ENCODE assay signal across 11 cellular contexts in genomic region chr2:27737676-27738348, GRCh38. TPM values are rescaled to one million over a fixed set of nuclear protein-coding genes. Genes with fewer than 3 reads are reported as not detected.
DNase-seq lines count a peak whose midpoint lies in the region; ATAC-seq and TF ChIP-seq lines count a peak whose summit lies in the region.
"Had no signal": no experiment of that assay in that cellular context is flagged by ENCODE, and none has a peak within 500 bp of the region (broad histone marks: within the 10 kb centered on the region; RNA-seq: fewer than 3 reads in every experiment).

No MANE protein-coding gene starts in this region.

- intact Hi-C loops in Calu3 (cut with micrococcal nuclease; ENCODE audit: unreplicated experiment) = no loop called here
- intact Hi-C loops in psoas muscle (cut with DNase I) = no loop called here

- no peak overlapping the region for H3K4me3 Mint-ChIP-seq in Calu3 (ENCODE audit: low read depth, unreplicated experiment)
- H3K4me3 Mint-ChIP-seq: activated naive CD4-positive, alpha-beta T cell treated with anti-CD3 and anti-CD28 coated beads for 36 hours had no signal

- no peaks in the 10 kb centered on the region for H3K27me3 Mint-ChIP-seq in Calu3 (ENCODE audit: unreplicated experiment)

- peak overlapping the region; percentile 53 for H3K27ac Mint-ChIP-seq in Calu3 (ENCODE audit: unreplicated experiment)
- H3K27ac Mint-ChIP-seq: activated naive CD4-positive, alpha-beta T cell treated with anti-CD3 and anti-CD28 coated beads for 36 hours had no signal

- H3K27me3 ChIP-seq in RWPE2 (ENCODE audit: insufficient read depth, poor library complexity, severe bottlenecking) (no peaks in the 10 kb centered on the region), psoas muscle (ENCODE audit: insufficient read depth in 3 of 3, low read length in 2 of 3) (no peaks in the 10 kb centered on the region)

- H3K9me3 ChIP-seq in RWPE2 (ENCODE audit: severe bottlenecking) (peaks cover 2% of the 10 kb centered on the region), psoas muscle (no peaks in the 10 kb centered on the region)

- TF ChIP-seq CTCF in Calu3 (IDR thresholded peaks at IDR 0.05; ENCODE audit: unreplicated experiment) (no peak), RWPE2 (IDR thresholded peaks at IDR 0.05; ENCODE audit: poor library complexity, severe bottlenecking) (no peak), fibroblast of pulmonary artery (IDR thresholded peaks at IDR 0.05; ENCODE audit: low read length, missing control alignments) (peak; percentile 30), psoas muscle (IDR thresholded peaks at IDR 0.05) (no peak)

- CTCF ChIA-PET in Calu3 (lab: Charles Lee) = interaction anchor here (1.0 kb wide), 1 partner anchor 15 kb away, joined by 4 read pairs; no protein-coding TSS in a partner anchor
- CTCF ChIA-PET in HEK293T (lab: Yijun Ruan, JAX) = interaction anchor here (0.8 to 2.0 kb wide), 2 partner anchors 9 to 14 kb away, joined by 3 to 8 read pairs; no protein-coding TSS in a partner anchor

- no peaks in the 10 kb centered on the region for H3K36me3 Mint-ChIP-seq in Calu3 (ENCODE audit: insufficient read depth, unreplicated experiment)

- peaks cover 32% of the 10 kb centered on the region for H3K4me1 Mint-ChIP-seq in Calu3 (ENCODE audit: low read depth, unreplicated experiment)

- H3K36me3 ChIP-seq in RWPE2 (ENCODE audit: low read depth) = no peaks in the 10 kb centered on the region
- H3K36me3 ChIP-seq in psoas muscle (ENCODE audit: insufficient read depth in 1 of 2, low read depth in 1 of 2) = no peaks in the 10 kb centered on the region

- BruUV-seq in Calu3 (replicated peaks; lab: Mats Ljungman, UMichigan) = no TSS peak

- no peaks in the 10 kb centered on the region for H3K9me3 Mint-ChIP-seq in Calu3 (ENCODE audit: low read depth, unreplicated experiment)

- POLR2A ChIA-PET in HEK293T (lab: Yijun Ruan, JAX) = no interaction called here

- H3K4me3 ChIP-seq in RWPE2 (ENCODE audit: severe bottlenecking) (no peak overlapping the region), fibroblast of pulmonary artery (replicated peaks; ENCODE audit: low read depth, low read length) (no peak overlapping the region), psoas muscle (no peak overlapping the region)

- ATAC-seq in RWPE2 (ENCODE audit: low read depth) (peak; percentile 34; the same call in 1 of the 3 replicates), psoas muscle (peak in 3 of 4 donors; percentile 5 to 34 (median 19)), HG02571 (IDR thresholded peaks at IDR 0.05; ENCODE audit: unreplicated experiment) (no peak), HG02759 (IDR thresholded peaks at IDR 0.05; ENCODE audit: unreplicated experiment) (no peak)

- DNase-seq in Calu3 (no peak), RWPE2 (ENCODE audit: low spot score) (no peak), fibroblast of pulmonary artery (ENCODE audit: low read depth) (peak; percentile 98), psoas muscle (peak in 1 of 2 donors; percentile 42), HEK293T (ENCODE audit: extremely low spot score) (no peak)
- DNase-seq in activated CD8-positive, alpha-beta memory T cell treated with anti-CD3 and anti-CD28 coated beads, Interleukin-2, amount 50 U/mL, for 48 hours = no peak
- DNase-seq: activated naive CD4-positive, alpha-beta T cell treated with anti-CD3 and anti-CD28 coated beads for 36 hours; GF-D8; NCI-H2029 treated with DMSO at 0.1 percent for 48 hours had no signal

- 68 to 77% (median 71%) methylated on average over 7 of the region's 7 CpGs for WGBS in psoas muscle, 3 donors

- peaks cover 5% of the 10 kb centered on the region for H3K4me1 ChIP-seq in RWPE2 (ENCODE audit: insufficient read depth, poor library complexity, severe bottlenecking)
- H3K4me1 ChIP-seq in psoas muscle = peaks cover 13% of the 10 kb centered on the region

- H3K27ac ChIP-seq in RWPE2 (ENCODE audit: poor library complexity, severe bottlenecking) (peak overlapping the region; percentile 1), psoas muscle (peak overlapping the region; percentile 33)

TF ChIP-seq in HEK293T, 16 proteins besides CTCF, POLR2A, EP300 and RAD21:
- no peak for TF ChIP-seq L3MBTL2 (conservative IDR thresholded peaks at IDR 0.05)
- no peak for TF ChIP-seq ELF4 (IDR thresholded peaks at IDR 0.05)
- TF ChIP-seq SP1 (IDR thresholded peaks at IDR 0.05) = no peak
- TF ChIP-seq SUZ12 (IDR thresholded peaks at IDR 0.05) = no peak
- no peak for TF ChIP-seq LEF1 (IDR thresholded peaks at IDR 0.05; ENCODE audit: borderline replicate concordance)
- TF ChIP-seq NFRKB (IDR thresholded peaks at IDR 0.05) = no peak
- no peak for TF ChIP-seq FOXA1 (IDR thresholded peaks at IDR 0.05)
- no peak for TF ChIP-seq HDGF (IDR thresholded peaks at IDR 0.05; ENCODE audit: borderline replicate concordance)
- TF ChIP-seq ARNT (IDR thresholded peaks at IDR 0.05) = no peak
- no peak for TF ChIP-seq ZNF384 (IDR thresholded peaks at IDR 0.05)
- TF ChIP-seq BHLHE40 (IDR thresholded peaks at IDR 0.05; ENCODE audit: borderline replicate concordance) = no peak
- TF ChIP-seq PKNOX1 (IDR thresholded peaks at IDR 0.05) = no peak
- TF ChIP-seq TARDBP (IDR thresholded peaks at IDR 0.05) = no peak
- no peak for TF ChIP-seq FOXK2 (IDR thresholded peaks at IDR 0.05)
- TF ChIP-seq FOXM1 (IDR thresholded peaks at IDR 0.05; ENCODE audit: borderline replicate concordance) = no peak
- no peak for TF ChIP-seq CTBP1 (IDR thresholded peaks at IDR 0.05; ENCODE audit: borderline replicate concordance)

RNA-seq across cellular contexts. Expression of gene MRPL33, which starts 33.7 kb away (rescaled TPM):
- total RNA-seq in Calu3 (2022) (75.8 and 82.9 TPM in 2 replicates), psoas muscle (100 to 1,000 TPM; 200 to 269 (median 257) TPM)
- 100 to 1,000 TPM; 400 to 716 (median 536) TPM for polyA plus RNA-seq in psoas muscle

Comparison
In these comparisons a context has a peak if more than half of its experiments do, and no peak if none do; other contexts are left out.
1. ATAC-seq: peak in RWPE2 (single experiment) and psoas muscle (3 of 4); none in HG02571 (single experiment) and HG02759 (single experiment).